9 cellular contexts compared by ENCODE assay signal in the genomic region with DNA sequence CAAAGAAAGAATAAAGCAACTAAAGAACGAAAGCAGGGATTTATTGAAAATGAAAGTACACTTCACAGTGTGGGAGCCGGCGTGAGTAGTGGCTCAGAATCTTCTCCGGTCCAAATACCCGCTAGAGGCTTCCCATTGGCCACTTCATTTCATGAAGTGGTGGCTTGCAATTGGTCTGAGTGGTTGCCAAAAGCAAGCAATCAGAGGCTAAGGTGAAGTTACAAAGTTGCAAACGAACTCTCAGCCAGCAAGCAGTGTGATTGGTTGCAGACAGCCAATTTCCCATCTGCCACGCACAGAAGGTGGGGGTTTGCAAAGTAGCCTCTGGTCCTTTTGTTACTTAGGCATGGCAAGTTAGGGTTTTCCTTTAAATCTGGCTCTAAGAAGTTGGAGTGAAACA. TPM values are rescaled to one million over a fixed set of nuclear protein-coding genes. Genes with fewer than 3 reads are reported as not detected.
A peak's percentile ranks its signal among the peaks of the same experiment; 100 is the strongest.
DNase-seq lines count a peak whose midpoint lies in the region; ATAC-seq and TF ChIP-seq lines count a peak whose summit lies in the region.
"Had no signal": no experiment of that assay in that cellular context is flagged by ENCODE, and none has a peak within 500 bp of the region (broad histone marks: within the 10 kb centered on the region; RNA-seq: fewer than 3 reads in every experiment).

No MANE protein-coding gene starts in this region.

- CTCF ChIA-PET in T-cell (lab: Charles Lee) (interaction anchor here (0.6 to 1.2 kb wide), 2 partner anchors 108 to 132 kb away, joined by 3 to 6 read pairs; no protein-coding TSS in a partner anchor), HEK293T (lab: Yijun Ruan, JAX) (no interaction called here)

- DNase-seq in activated T-cell treated with anti-CD3 and anti-CD28 coated beads, Interleukin-2, amount 50 U/mL, for 4 hours, result no peak
- DNase-seq in activated T-cell treated with anti-CD3 and anti-CD28 coated beads for 4 hours (no peak), T-cell (peak in 1 of 34 experiments; percentile 10), tibial nerve (ENCODE audit: low spot score in 2 of 2) (peak in 1 of 2 donors; percentile 16), HEK293T (ENCODE audit: extremely low spot score) (no peak), SHP77 treated with DMSO at 0.1 percent for 48 hours (lab: John Stamatoyannopoulos, UW) (no peak)

- no peaks in the 10 kb centered on the region for H3K36me3 ChIP-seq in iPS-20b (ENCODE audit: insufficient read depth, low read depth, low read length)
- H3K36me3 ChIP-seq in tibial nerve, result no peaks in the 10 kb centered on the region

- H3K9me3 ChIP-seq in iPS-20b (ENCODE audit: insufficient read depth, low read depth, low read length) (no peaks in the 10 kb centered on the region), tibial nerve (no peaks in the 10 kb centered on the region)

- no peaks in the 10 kb centered on the region for H3K36me3 Mint-ChIP-seq in activated T-cell treated with anti-CD3 and anti-CD28 coated beads, Interleukin-2, amount 50 U/mL, for 4 hours (ENCODE audit: insufficient read depth)
- peaks cover 3% of the 10 kb centered on the region for H3K36me3 Mint-ChIP-seq in T-cell
- H3K36me3 Mint-ChIP-seq: CD4-positive, CD25-positive, alpha-beta regulatory T cell had no signal

- peaks cover 21% of the 10 kb centered on the region for H3K4me1 Mint-ChIP-seq in activated T-cell treated with anti-CD3 and anti-CD28 coated beads, Interleukin-2, amount 50 U/mL, for 4 hours (ENCODE audit: low read depth)
- H3K4me1 Mint-ChIP-seq in T-cell, result peaks cover 5 to 25% (median 10%) of the 10 kb centered on the region in 3 donors

- no peak for ATAC-seq in activated T-cell treated with anti-CD3 and anti-CD28 coated beads, Interleukin-2, amount 50 U/mL, for 4 hours
- ATAC-seq in T-cell (replicated peaks in 1 of 4), result peak in 2 of 4 experiments; percentile 35 to 67
- no peak for ATAC-seq in GM18858 (IDR thresholded peaks at IDR 0.05; ENCODE audit: unreplicated experiment)

- no peaks in the 10 kb centered on the region for H3K27me3 ChIP-seq in iPS-20b (ENCODE audit: insufficient read depth, low read length)
- H3K27me3 ChIP-seq in tibial nerve, result no peaks in the 10 kb centered on the region

- POLR2A ChIA-PET in T-cell (lab: Charles Lee) (no interaction called here), HEK293T (lab: Yijun Ruan, JAX) (no interaction called here)

- H3K27ac ChIP-seq in iPS-20b (ENCODE audit: low read length) (peak overlapping the region; percentile 61), tibial nerve (peak overlapping the region in 1 of 4 donors; percentile 40)

- no peak for TF ChIP-seq CTCF in tibial nerve (IDR thresholded peaks at IDR 0.05)

- peaks cover 14% of the 10 kb centered on the region for H3K27me3 Mint-ChIP-seq in activated T-cell treated with anti-CD3 and anti-CD28 coated beads, Interleukin-2, amount 50 U/mL, for 4 hours (ENCODE audit: low read depth)
- peaks cover 15 to 19% of the 10 kb centered on the region in 2 donors for H3K27me3 Mint-ChIP-seq in T-cell

- 52 to 69% methylated on average over 7 of the region's 7 CpGs for WGBS in tibial nerve, 2 donors

- peak overlapping the region; percentile 20; the same call in 1 of the 2 replicates for H3K9ac ChIP-seq in iPS-20b (ENCODE audit: low read depth, low read length)

- TF ChIP-seq EP300 in tibial nerve (IDR thresholded peaks at IDR 0.05), result no peak

- H3K4me3 ChIP-seq in iPS-20b (ENCODE audit: low read length), result peak overlapping the region; percentile 17; the same call in 1 of the 2 replicates
- peak overlapping the region; percentile 7 to 40 (median 20) for H3K4me3 ChIP-seq in tibial nerve

- peaks cover 9% of the 10 kb centered on the region; the same call in 1 of the 2 replicates for H3K4me1 ChIP-seq in iPS-20b (ENCODE audit: insufficient read depth, low read length)
- H3K4me1 ChIP-seq in tibial nerve, result peaks cover 0 to 10% (median 0%) of the 10 kb centered on the region in 4 donors

- no peak overlapping the region for H3K27ac Mint-ChIP-seq in T-cell
- H3K27ac Mint-ChIP-seq: CD4-positive, CD25-positive, alpha-beta regulatory T cell had no signal

- H3K9me3 Mint-ChIP-seq in activated T-cell treated with anti-CD3 and anti-CD28 coated beads, Interleukin-2, amount 50 U/mL, for 4 hours, result peaks cover 3% of the 10 kb centered on the region
- peaks cover 0 to 3% (median 0%) of the 10 kb centered on the region in 3 donors for H3K9me3 Mint-ChIP-seq in T-cell

- no peak for TF ChIP-seq POLR2A in tibial nerve (IDR thresholded peaks at IDR 0.05)

- peak overlapping the region; percentile 13 for H3K4me3 Mint-ChIP-seq in activated T-cell treated with anti-CD3 and anti-CD28 coated beads, Interleukin-2, amount 50 U/mL, for 4 hours
- peak overlapping the region in 2 of 3 donors; percentile 46 to 62 for H3K4me3 Mint-ChIP-seq in T-cell

TF ChIP-seq in HEK293T, 16 proteins besides CTCF, POLR2A, EP300 and RAD21:
- TF ChIP-seq SP1 (IDR thresholded peaks at IDR 0.05) (no peak), FOXK2 (IDR thresholded peaks at IDR 0.05) (no peak), SUZ12 (IDR thresholded peaks at IDR 0.05) (no peak)

RNA-seq across cellular contexts. Expression of gene CLOCK, which starts 6.7 kb away (rescaled TPM):
- 10 to 100 TPM; 10.9 to 14.0 (median 12.4) TPM for total RNA-seq in activated T-cell treated with anti-CD3 and anti-CD28 coated beads, Interleukin-2, amount 50 U/mL, for 4 hours
- 10 to 100 TPM in 4 of 5 donors, 1 to 10 TPM in 1; 9.5 to 16.0 (median 11.6) TPM for total RNA-seq in T-cell
- total RNA-seq in tibial nerve, result 10 to 100 TPM; 17.8 to 48.0 (median 27.6) TPM

RNA-seq across cellular contexts. Expression of gene PDCL2, which starts 38.6 kb away (rescaled TPM):
- total RNA-seq in activated T-cell treated with anti-CD3 and anti-CD28 coated beads, Interleukin-2, amount 50 U/mL, for 4 hours, result not detected
- total RNA-seq in T-cell (not detected), tibial nerve (not detected)
- total RNA-seq: CD4-positive, CD25-positive, alpha-beta regulatory T cell had no signal
